ENCODE assay signal across 2 cellular contexts in the genomic region with DNA sequence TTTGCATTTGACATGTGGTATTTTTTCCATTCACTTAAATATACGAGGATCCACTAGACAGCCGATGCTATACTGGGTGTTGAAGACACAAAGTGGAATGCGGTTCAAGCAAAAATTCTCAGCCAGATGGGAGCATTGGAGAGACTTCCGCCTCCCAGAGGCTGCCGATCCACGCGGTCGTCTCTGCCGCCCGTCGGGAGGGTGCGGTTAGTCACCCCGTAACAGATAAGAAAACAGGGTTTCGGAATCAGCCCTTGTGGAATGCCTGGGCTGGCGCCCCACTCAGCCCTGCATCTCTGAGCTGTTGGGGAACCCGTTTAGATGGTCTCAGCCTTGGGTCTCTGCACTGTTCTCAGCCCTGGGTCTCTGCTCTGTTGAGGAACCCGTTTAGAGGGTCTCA.
TF ChIP-seq lines count a peak whose summit lies in the region.

No MANE protein-coding gene starts in this region.

TF ChIP-seq in HepG2, 621 proteins besides CTCF, POLR2A, EP300 and RAD21:
- TF ChIP-seq ZNF672 (CRISPR knock-in tag; IDR thresholded peaks at IDR 0.05) (no peak), PRPF4 (IDR thresholded peaks at IDR 0.05; ENCODE audit: low read depth, low read length, poor library complexity, severe bottlenecking) (peak; percentile 59), ZBTB38 (CRISPR knock-in tag; IDR thresholded peaks at IDR 0.05) (peak; percentile 48; the same call in 1 of the 2 replicates)
- TF ChIP-seq, protein P1, sequence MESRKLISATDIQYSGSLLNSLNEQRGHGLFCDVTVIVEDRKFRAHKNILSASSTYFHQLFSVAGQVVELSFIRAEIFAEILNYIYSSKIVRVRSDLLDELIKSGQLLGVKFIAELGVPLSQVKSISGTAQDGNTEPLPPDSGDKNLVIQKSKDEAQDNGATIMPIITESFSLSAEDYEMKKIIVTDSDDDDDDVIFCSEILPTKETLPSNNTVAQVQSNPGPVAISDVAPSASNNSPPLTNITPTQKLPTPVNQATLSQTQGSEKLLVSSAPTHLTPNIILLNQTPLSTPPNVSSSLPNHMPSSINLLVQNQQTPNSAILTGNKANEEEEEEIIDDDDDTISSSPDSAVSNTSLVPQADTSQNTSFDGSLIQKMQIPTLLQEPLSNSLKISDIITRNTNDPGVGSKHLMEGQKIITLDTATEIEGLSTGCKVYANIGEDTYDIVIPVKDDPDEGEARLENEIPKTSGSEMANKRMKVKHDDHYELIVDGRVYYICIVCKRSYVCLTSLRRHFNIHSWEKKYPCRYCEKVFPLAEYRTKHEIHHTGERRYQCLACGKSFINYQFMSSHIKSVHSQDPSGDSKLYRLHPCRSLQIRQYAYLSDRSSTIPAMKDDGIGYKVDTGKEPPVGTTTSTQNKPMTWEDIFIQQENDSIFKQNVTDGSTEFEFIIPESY (CRISPR knock-in tag; IDR thresholded peaks at IDR 0.05): peak; percentile 97

TF ChIP-seq in K562, 482 proteins besides CTCF, POLR2A, EP300 and RAD21 (continues in another document):
- TF ChIP-seq SMARCE1 (IDR thresholded peaks at IDR 0.05) (peak; percentile 59; the same call in 1 of the 2 replicates), SMARCA4 (IDR thresholded peaks at IDR 0.05) (peak; percentile 54), RBBP5 (IDR thresholded peaks at IDR 0.05; ENCODE audit: borderline replicate concordance, insufficient read depth, low read length, poor library complexity, severe bottlenecking) (peak; percentile 39), ZBTB7A (IDR thresholded peaks at IDR 0.05; ENCODE audit: borderline replicate concordance, control insufficient read depth, low read depth, low read length) (peak; percentile 37; the same call in 1 of the 2 replicates), BCL6 (CRISPR knock-in tag; IDR thresholded peaks at IDR 0.05) (no peak), NCOR1 (IDR thresholded peaks at IDR 0.05) (peak; percentile 47; the same call in 1 of the 2 replicates), ETV6 (IDR thresholded peaks at IDR 0.05; ENCODE audit: borderline replicate concordance in 1 of 2, low read depth in 2 of 2, low read length in 1 of 2) (peak in 1 of 2 experiments; percentile 50; a peak in 1 of 4 replicates), ETV6 (CRISPR knock-in tag; IDR thresholded peaks at IDR 0.05; ENCODE audit: borderline replicate concordance) (no peak), L3MBTL2 (IDR thresholded peaks at IDR 0.05) (peak; percentile 72), SPI1 (IDR thresholded peaks at IDR 0.05; ENCODE audit: borderline replicate concordance, low read depth, low read length) (0 out of 2 replicates have a peak, but pooled peaks have one; percentile 44), TEAD1 (CRISPR knock-in tag; IDR thresholded peaks at IDR 0.05) (peak in 1 of 2 experiments; percentile 73; a peak in 1 of 4 replicates), SMAD4 (CRISPR knock-in tag; conservative IDR thresholded peaks at IDR 0.05) (peak; percentile 51; the same call in 1 of the 2 replicates), FOSL1 (tag; conservative IDR thresholded peaks at IDR 0.05) (peak; percentile 78), RBFOX2 (IDR thresholded peaks at IDR 0.05; ENCODE audit: low read depth, low read length) (peak; percentile 57), CBFA2T2 (conservative IDR thresholded peaks at IDR 0.05) (peak; percentile 22), BRCA1 (IDR thresholded peaks at IDR 0.05) (no peak), BRCA1 (CRISPR knock-in tag; IDR thresholded peaks at IDR 0.05) (no peak), JUN (IDR thresholded peaks at IDR 0.05; ENCODE audit: borderline replicate concordance, low read depth, low read length) (peak; percentile 55; the same call in 1 of the 2 replicates), JUN (CRISPR knock-in tag; IDR thresholded peaks at IDR 0.05; ENCODE audit: borderline replicate concordance) (no peak), CCNT2 (IDR thresholded peaks at IDR 0.05; ENCODE audit: borderline replicate concordance, extremely low read depth, insufficient read length, low read depth, low read length) (peak; percentile 31), CBX3 (IDR thresholded peaks at IDR 0.05; ENCODE audit: borderline replicate concordance in 1 of 2, low read length in 2 of 2) (0 out of 3 replicates have a peak, but pooled peaks of 1 of the 2 experiments have one; percentile 37), ZNF282 (CRISPR knock-in tag; IDR thresholded peaks at IDR 0.05) (no peak), PTBP1 (IDR thresholded peaks at IDR 0.05; ENCODE audit: low read depth, low read length) (no peak), EP400 (IDR thresholded peaks at IDR 0.05) (peak; percentile 66; the same call in 1 of the 2 replicates), ESRRA (IDR thresholded peaks at IDR 0.05; ENCODE audit: borderline replicate concordance, low read depth) (peak; percentile 68; the same call in 1 of the 2 replicates), DPF2 (IDR thresholded peaks at IDR 0.05) (peak; percentile 63), CXXC5 (CRISPR knock-in tag; IDR thresholded peaks at IDR 0.05) (peak; percentile 68)
- TF ChIP-seq, protein P2, sequence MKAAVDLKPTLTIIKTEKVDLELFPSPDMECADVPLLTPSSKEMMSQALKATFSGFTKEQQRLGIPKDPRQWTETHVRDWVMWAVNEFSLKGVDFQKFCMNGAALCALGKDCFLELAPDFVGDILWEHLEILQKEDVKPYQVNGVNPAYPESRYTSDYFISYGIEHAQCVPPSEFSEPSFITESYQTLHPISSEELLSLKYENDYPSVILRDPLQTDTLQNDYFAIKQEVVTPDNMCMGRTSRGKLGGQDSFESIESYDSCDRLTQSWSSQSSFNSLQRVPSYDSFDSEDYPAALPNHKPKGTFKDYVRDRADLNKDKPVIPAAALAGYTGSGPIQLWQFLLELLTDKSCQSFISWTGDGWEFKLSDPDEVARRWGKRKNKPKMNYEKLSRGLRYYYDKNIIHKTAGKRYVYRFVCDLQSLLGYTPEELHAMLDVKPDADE (conservative IDR thresholded peaks at IDR 0.05; ENCODE audit: control insufficient read depth, low read depth, low read length): peak; percentile 68; the same call in 1 of the 2 replicates
- TF ChIP-seq, protein P3, sequence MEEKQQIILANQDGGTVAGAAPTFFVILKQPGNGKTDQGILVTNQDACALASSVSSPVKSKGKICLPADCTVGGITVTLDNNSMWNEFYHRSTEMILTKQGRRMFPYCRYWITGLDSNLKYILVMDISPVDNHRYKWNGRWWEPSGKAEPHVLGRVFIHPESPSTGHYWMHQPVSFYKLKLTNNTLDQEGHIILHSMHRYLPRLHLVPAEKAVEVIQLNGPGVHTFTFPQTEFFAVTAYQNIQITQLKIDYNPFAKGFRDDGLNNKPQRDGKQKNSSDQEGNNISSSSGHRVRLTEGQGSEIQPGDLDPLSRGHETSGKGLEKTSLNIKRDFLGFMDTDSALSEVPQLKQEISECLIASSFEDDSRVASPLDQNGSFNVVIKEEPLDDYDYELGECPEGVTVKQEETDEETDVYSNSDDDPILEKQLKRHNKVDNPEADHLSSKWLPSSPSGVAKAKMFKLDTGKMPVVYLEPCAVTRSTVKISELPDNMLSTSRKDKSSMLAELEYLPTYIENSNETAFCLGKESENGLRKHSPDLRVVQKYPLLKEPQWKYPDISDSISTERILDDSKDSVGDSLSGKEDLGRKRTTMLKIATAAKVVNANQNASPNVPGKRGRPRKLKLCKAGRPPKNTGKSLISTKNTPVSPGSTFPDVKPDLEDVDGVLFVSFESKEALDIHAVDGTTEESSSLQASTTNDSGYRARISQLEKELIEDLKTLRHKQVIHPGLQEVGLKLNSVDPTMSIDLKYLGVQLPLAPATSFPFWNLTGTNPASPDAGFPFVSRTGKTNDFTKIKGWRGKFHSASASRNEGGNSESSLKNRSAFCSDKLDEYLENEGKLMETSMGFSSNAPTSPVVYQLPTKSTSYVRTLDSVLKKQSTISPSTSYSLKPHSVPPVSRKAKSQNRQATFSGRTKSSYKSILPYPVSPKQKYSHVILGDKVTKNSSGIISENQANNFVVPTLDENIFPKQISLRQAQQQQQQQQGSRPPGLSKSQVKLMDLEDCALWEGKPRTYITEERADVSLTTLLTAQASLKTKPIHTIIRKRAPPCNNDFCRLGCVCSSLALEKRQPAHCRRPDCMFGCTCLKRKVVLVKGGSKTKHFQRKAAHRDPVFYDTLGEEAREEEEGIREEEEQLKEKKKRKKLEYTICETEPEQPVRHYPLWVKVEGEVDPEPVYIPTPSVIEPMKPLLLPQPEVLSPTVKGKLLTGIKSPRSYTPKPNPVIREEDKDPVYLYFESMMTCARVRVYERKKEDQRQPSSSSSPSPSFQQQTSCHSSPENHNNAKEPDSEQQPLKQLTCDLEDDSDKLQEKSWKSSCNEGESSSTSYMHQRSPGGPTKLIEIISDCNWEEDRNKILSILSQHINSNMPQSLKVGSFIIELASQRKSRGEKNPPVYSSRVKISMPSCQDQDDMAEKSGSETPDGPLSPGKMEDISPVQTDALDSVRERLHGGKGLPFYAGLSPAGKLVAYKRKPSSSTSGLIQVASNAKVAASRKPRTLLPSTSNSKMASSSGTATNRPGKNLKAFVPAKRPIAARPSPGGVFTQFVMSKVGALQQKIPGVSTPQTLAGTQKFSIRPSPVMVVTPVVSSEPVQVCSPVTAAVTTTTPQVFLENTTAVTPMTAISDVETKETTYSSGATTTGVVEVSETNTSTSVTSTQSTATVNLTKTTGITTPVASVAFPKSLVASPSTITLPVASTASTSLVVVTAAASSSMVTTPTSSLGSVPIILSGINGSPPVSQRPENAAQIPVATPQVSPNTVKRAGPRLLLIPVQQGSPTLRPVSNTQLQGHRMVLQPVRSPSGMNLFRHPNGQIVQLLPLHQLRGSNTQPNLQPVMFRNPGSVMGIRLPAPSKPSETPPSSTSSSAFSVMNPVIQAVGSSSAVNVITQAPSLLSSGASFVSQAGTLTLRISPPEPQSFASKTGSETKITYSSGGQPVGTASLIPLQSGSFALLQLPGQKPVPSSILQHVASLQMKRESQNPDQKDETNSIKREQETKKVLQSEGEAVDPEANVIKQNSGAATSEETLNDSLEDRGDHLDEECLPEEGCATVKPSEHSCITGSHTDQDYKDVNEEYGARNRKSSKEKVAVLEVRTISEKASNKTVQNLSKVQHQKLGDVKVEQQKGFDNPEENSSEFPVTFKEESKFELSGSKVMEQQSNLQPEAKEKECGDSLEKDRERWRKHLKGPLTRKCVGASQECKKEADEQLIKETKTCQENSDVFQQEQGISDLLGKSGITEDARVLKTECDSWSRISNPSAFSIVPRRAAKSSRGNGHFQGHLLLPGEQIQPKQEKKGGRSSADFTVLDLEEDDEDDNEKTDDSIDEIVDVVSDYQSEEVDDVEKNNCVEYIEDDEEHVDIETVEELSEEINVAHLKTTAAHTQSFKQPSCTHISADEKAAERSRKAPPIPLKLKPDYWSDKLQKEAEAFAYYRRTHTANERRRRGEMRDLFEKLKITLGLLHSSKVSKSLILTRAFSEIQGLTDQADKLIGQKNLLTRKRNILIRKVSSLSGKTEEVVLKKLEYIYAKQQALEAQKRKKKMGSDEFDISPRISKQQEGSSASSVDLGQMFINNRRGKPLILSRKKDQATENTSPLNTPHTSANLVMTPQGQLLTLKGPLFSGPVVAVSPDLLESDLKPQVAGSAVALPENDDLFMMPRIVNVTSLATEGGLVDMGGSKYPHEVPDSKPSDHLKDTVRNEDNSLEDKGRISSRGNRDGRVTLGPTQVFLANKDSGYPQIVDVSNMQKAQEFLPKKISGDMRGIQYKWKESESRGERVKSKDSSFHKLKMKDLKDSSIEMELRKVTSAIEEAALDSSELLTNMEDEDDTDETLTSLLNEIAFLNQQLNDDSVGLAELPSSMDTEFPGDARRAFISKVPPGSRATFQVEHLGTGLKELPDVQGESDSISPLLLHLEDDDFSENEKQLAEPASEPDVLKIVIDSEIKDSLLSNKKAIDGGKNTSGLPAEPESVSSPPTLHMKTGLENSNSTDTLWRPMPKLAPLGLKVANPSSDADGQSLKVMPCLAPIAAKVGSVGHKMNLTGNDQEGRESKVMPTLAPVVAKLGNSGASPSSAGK (IDR thresholded peaks at IDR 0.05): peak; percentile 57
- TF ChIP-seq, protein P4, sequence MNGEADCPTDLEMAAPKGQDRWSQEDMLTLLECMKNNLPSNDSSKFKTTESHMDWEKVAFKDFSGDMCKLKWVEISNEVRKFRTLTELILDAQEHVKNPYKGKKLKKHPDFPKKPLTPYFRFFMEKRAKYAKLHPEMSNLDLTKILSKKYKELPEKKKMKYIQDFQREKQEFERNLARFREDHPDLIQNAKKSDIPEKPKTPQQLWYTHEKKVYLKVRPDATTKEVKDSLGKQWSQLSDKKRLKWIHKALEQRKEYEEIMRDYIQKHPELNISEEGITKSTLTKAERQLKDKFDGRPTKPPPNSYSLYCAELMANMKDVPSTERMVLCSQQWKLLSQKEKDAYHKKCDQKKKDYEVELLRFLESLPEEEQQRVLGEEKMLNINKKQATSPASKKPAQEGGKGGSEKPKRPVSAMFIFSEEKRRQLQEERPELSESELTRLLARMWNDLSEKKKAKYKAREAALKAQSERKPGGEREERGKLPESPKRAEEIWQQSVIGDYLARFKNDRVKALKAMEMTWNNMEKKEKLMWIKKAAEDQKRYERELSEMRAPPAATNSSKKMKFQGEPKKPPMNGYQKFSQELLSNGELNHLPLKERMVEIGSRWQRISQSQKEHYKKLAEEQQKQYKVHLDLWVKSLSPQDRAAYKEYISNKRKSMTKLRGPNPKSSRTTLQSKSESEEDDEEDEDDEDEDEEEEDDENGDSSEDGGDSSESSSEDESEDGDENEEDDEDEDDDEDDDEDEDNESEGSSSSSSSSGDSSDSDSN (IDR thresholded peaks at IDR 0.05; ENCODE audit: borderline replicate concordance in 1 of 2, low read depth in 2 of 2, low read length in 2 of 2): peak in 1 of 2 experiments; percentile 62; a peak in 1 of 4 replicates
- TF ChIP-seq, protein P5, sequence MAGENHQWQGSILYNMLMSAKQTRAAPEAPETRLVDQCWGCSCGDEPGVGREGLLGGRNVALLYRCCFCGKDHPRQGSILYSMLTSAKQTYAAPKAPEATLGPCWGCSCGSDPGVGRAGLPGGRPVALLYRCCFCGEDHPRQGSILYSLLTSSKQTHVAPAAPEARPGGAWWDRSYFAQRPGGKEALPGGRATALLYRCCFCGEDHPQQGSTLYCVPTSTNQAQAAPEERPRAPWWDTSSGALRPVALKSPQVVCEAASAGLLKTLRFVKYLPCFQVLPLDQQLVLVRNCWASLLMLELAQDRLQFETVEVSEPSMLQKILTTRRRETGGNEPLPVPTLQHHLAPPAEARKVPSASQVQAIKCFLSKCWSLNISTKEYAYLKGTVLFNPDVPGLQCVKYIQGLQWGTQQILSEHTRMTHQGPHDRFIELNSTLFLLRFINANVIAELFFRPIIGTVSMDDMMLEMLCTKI (IDR thresholded peaks at IDR 0.05; ENCODE audit: partially characterized antibody): no peak
- TF ChIP-seq, protein P6, sequence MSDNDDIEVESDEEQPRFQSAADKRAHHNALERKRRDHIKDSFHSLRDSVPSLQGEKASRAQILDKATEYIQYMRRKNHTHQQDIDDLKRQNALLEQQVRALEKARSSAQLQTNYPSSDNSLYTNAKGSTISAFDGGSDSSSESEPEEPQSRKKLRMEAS (CRISPR knock-in tag; IDR thresholded peaks at IDR 0.05): peak; percentile 83
- TF ChIP-seq, protein P7, sequence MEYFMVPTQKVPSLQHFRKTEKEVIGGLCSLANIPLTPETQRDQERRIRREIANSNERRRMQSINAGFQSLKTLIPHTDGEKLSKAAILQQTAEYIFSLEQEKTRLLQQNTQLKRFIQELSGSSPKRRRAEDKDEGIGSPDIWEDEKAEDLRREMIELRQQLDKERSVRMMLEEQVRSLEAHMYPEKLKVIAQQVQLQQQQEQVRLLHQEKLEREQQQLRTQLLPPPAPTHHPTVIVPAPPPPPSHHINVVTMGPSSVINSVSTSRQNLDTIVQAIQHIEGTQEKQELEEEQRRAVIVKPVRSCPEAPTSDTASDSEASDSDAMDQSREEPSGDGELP (CRISPR knock-in tag; IDR thresholded peaks at IDR 0.05; ENCODE audit: borderline replicate concordance): peak; percentile 83; the same call in 1 of the 2 replicates
